18 cellular contexts compared by ENCODE assay signal in genomic region chr15:43527016-43527801, GRCh38.
"Had no signal": no experiment of that assay in that cellular context is flagged by ENCODE, and none has a peak within 500 bp of the region (broad histone marks: within the 10 kb centered on the region; RNA-seq: fewer than 3 reads in every experiment).

No MANE protein-coding gene starts in this region.

- H3K4me1 ChIP-seq: foreskin keratinocyte, spleen had no signal

- H3K27me3 ChIP-seq: neutrophil, spleen had no signal

- FAIRE-seq: endothelial cell of umbilical vein, kidney had no signal

- H3K36me3 ChIP-seq: neutrophil had no signal

- DNase-seq: endodermal cell; erythroblast; foreskin keratinocyte; kidney; left cardiac atrium; left ventricle myocardium superior; mesenchymal stem cell; naive B cell; spleen; stimulated activated CD4-positive, alpha-beta T cell treated with anti-CD3 and anti-CD28 coated beads, Interleukin-15, amount 100 ng/mL, for 24 hours; stimulated activated CD4-positive, alpha-beta T cell treated with anti-CD3 and anti-CD28 coated beads, Interleukin-1b, Interleukin-23, amount 100 ng/mL, for 48 hours; stimulated activated CD4-positive, alpha-beta T cell treated with anti-CD3 and anti-CD28 coated beads, Interleukin-4, amount 100 ng/mL, for 24 hours; stimulated activated naive B cell treated with anti-CD40 and anti-IgM and Interleukin-4, amounts not matched to agents 10 μg/mL and 1 μg/mL and 100 μg/mL, for 72 hours; stimulated activated naive CD8-positive, alpha-beta T cell treated with anti-CD3 and anti-CD28 coated beads, Interleukin-15, amount 100 ng/mL, for 72 hours had no signal

- H3K27ac ChIP-seq: foreskin keratinocyte, neutrophil, spleen, thoracic aorta had no signal

- ATAC-seq: foreskin keratinocyte; left ventricle myocardium superior; stimulated activated naive B cell treated with anti-CD40 and anti-IgM and Interleukin-4, amounts not matched to agents 10 μg/mL and 1 μg/mL and 100 μg/mL, for 72 hours; stimulated activated naive CD8-positive, alpha-beta T cell treated with anti-CD3 and anti-CD28 coated beads, Interleukin-15, amount 100 ng/mL, for 72 hours had no signal

- H3K4me3 ChIP-seq: lung, spleen, thoracic aorta had no signal

- H3K9me3 ChIP-seq: neutrophil, spleen had no signal
